In genomic region chr16:1488619-1489018, GRCh38 we compare ENCODE assay signal across 38 cellular contexts. TPM values are rescaled to one million over a fixed set of nuclear protein-coding genes. Genes with fewer than 3 reads are reported as not detected.
"Had no signal": no experiment of that assay in that cellular context is flagged by ENCODE, and none has a peak within 500 bp of the region (broad histone marks: within the 10 kb centered on the region; RNA-seq: fewer than 3 reads in every experiment).

TSS of gene PTX4 (minus strand) at chr16:1488944. CDS start at chr16:1488909, 35 bp downstream.

- H3K27me3 ChIP-seq: esophagus squamous epithelium, left lung, sigmoid colon, stomach, thyroid gland, upper lobe of left lung, vagina had no signal

- H3K9ac ChIP-seq: parathyroid adenoma had no signal

- H3K79me2 ChIP-seq: parathyroid adenoma had no signal

- H3K9me3 Mint-ChIP-seq: activated CD4-positive, alpha-beta memory T cell treated with anti-CD3 and anti-CD28 coated beads for 36 hours; activated T-helper 1 cell treated with anti-CD3 and anti-CD28 coated beads, Interleukin-12 subunit alpha, Interleukin-12 subunit beta, Interleukin-2, Interleukin-4 antibody, amounts not matched to agents 30 ng/mL and 10 ng/mL and 1 ng/mL, durations not matched to agents 14 hours and 24 hours and 36 hours; natural killer cell treated with Interleukin-12 subunit alpha and Interleukin-12 subunit beta and Interleukin-15 and Interleukin-18, amount 100 ng/mL, for 72 hours; stimulated activated naive B cell treated with anti-CD40 and anti-IgM and Interleukin-4, amounts not matched to agents 10 μg/mL and 1 μg/mL and 100 μg/mL, for 72 hours had no signal

- H3K27ac ChIP-seq: epithelial cell of prostate, esophagus squamous epithelium, left lung, lower lobe of right lung, parathyroid adenoma, psoas muscle, sigmoid colon, stomach, thyroid gland, upper lobe of left lung, vagina, WERI-Rb-1 had no signal

- H3K27ac Mint-ChIP-seq: activated CD4-positive, alpha-beta memory T cell treated with anti-CD3 and anti-CD28 coated beads for 36 hours; activated T-helper 1 cell treated with anti-CD3 and anti-CD28 coated beads, Interleukin-12 subunit alpha, Interleukin-12 subunit beta, Interleukin-2, Interleukin-4 antibody, amounts not matched to agents 30 ng/mL and 10 ng/mL and 1 ng/mL, durations not matched to agents 14 hours and 24 hours and 36 hours; natural killer cell treated with Interleukin-12 subunit alpha and Interleukin-12 subunit beta and Interleukin-15 and Interleukin-18, amount 100 ng/mL, for 72 hours; stimulated activated naive B cell treated with anti-CD40 and anti-IgM and Interleukin-4, amounts not matched to agents 10 μg/mL and 1 μg/mL and 100 μg/mL, for 72 hours had no signal

- H3K36me3 ChIP-seq: esophagus squamous epithelium, left lung, lower lobe of right lung, sigmoid colon, stomach, thyroid gland, upper lobe of left lung, vagina, WERI-Rb-1 had no signal

- H3K4me3 Mint-ChIP-seq: activated CD4-positive, alpha-beta memory T cell treated with anti-CD3 and anti-CD28 coated beads for 36 hours; activated T-helper 1 cell treated with anti-CD3 and anti-CD28 coated beads, Interleukin-12 subunit alpha, Interleukin-12 subunit beta, Interleukin-2, Interleukin-4 antibody, amounts not matched to agents 30 ng/mL and 10 ng/mL and 1 ng/mL, durations not matched to agents 14 hours and 24 hours and 36 hours; natural killer cell treated with Interleukin-12 subunit alpha and Interleukin-12 subunit beta and Interleukin-15 and Interleukin-18, amount 100 ng/mL, for 72 hours; stimulated activated naive B cell treated with anti-CD40 and anti-IgM and Interleukin-4, amounts not matched to agents 10 μg/mL and 1 μg/mL and 100 μg/mL, for 72 hours had no signal

- H3K36me3 Mint-ChIP-seq: activated CD4-positive, alpha-beta memory T cell treated with anti-CD3 and anti-CD28 coated beads for 36 hours; natural killer cell treated with Interleukin-12 subunit alpha and Interleukin-12 subunit beta and Interleukin-15 and Interleukin-18, amount 100 ng/mL, for 72 hours had no signal

- DNase-seq: activated CD4-positive, alpha-beta memory T cell treated with anti-CD3 and anti-CD28 coated beads for 36 hours; activated CD4-positive, alpha-beta T cell treated with anti-CD3 and anti-CD28 coated beads for 48 hours; activated CD8-positive, alpha-beta memory T cell treated with anti-CD3 and anti-CD28 coated beads, Interleukin-2, amount 50 U/mL, for 4 hours; activated effector memory CD4-positive, alpha-beta T cell treated with anti-CD3 and anti-CD28 coated beads, Interleukin-2, amount 50 U/mL, for 16 hours; activated naive CD4-positive, alpha-beta T cell treated with anti-CD3 and anti-CD28 coated beads, Interleukin-2, amount 50 U/mL, for 16 hours; activated T-cell treated with anti-CD3 and anti-CD28 coated beads, Interleukin-2, amount 50 U/mL, for 1 hour; amniotic stem cell; caudate nucleus; effector CD8-positive, alpha-beta T cell; esophagus squamous epithelium; foreskin melanocyte; lower lobe of right lung; mesendoderm; nucleus accumbens; psoas muscle; sigmoid colon; small intestine; stimulated activated CD4-positive, alpha-beta T cell treated with anti-CD3 and anti-CD28 coated beads, Interleukin-1b, Interleukin-23, amount 100 ng/mL, for 48 hours; stimulated activated CD4-positive, alpha-beta T cell treated with anti-CD3 and anti-CD28 coated beads, Interleukin-4, amount 100 ng/mL, for 4 hours; stimulated activated CD8-positive, alpha-beta memory T cell treated with anti-CD3 and anti-CD28 coated beads, Interleukin-4, amount 100 ng/mL, for 48 hours; stimulated activated naive B cell treated with anti-CD40 and anti-IgM and Interleukin-4, amounts not matched to agents 10 μg/mL and 1 μg/mL and 100 μg/mL, for 72 hours; stomach; thyroid gland; WERI-Rb-1 had no signal

- FAIRE-seq: endometrium, islet of Langerhans, small intestine, TTC549 had no signal

- H3K9me3 ChIP-seq: esophagus squamous epithelium, left lung, lower lobe of right lung, psoas muscle, sigmoid colon, stomach, thyroid gland, upper lobe of left lung, vagina had no signal

- H2AFZ ChIP-seq: parathyroid adenoma had no signal

- ATAC-seq: activated CD4-positive, CD25-positive, alpha-beta regulatory T cell treated with anti-CD3 and anti-CD28 coated beads, Interleukin-2, amount 50 U/mL, for 24 hours; left lung; lower lobe of right lung; natural killer cell treated with Interleukin-12 subunit alpha and Interleukin-12 subunit beta and Interleukin-15 and Interleukin-18, amount 100 ng/mL, for 72 hours; psoas muscle; stimulated activated naive B cell treated with anti-CD40 and anti-IgM and Interleukin-4, amounts not matched to agents 10 μg/mL and 1 μg/mL and 100 μg/mL, for 72 hours had no signal

- H3K4me3 ChIP-seq: esophagus squamous epithelium, left lung, lower lobe of right lung, psoas muscle, sigmoid colon, stomach, thyroid gland, upper lobe of left lung, vagina had no signal

- H3K27me3 Mint-ChIP-seq: activated CD4-positive, alpha-beta memory T cell treated with anti-CD3 and anti-CD28 coated beads for 36 hours; natural killer cell treated with Interleukin-12 subunit alpha and Interleukin-12 subunit beta and Interleukin-15 and Interleukin-18, amount 100 ng/mL, for 72 hours; stimulated activated naive B cell treated with anti-CD40 and anti-IgM and Interleukin-4, amounts not matched to agents 10 μg/mL and 1 μg/mL and 100 μg/mL, for 72 hours had no signal

RNA-seq across cellular contexts. Expression of gene PTX4, which starts in this region (rescaled TPM):
- total RNA-seq: activated CD4-positive, alpha-beta memory T cell treated with anti-CD3 and anti-CD28 coated beads for 36 hours; activated CD8-positive, alpha-beta memory T cell treated with anti-CD3 and anti-CD28 coated beads for 36 hours; activated T-helper 1 cell treated with anti-CD3 and anti-CD28 coated beads, Interleukin-12 subunit alpha, Interleukin-12 subunit beta, Interleukin-2, Interleukin-4 antibody, amounts not matched to agents 30 ng/mL and 10 ng/mL and 1 ng/mL, durations not matched to agents 14 hours and 24 hours and 36 hours; esophagus squamous epithelium; left lung; lower lobe of right lung; mononuclear cell; sigmoid colon; stomach; T-helper 1 cell treated with Interleukin-12 subunit alpha and Interleukin-12 subunit beta and Interleukin-4 antibody, amounts not matched to agents 30 ng/mL and 1 ng/mL, for 36 hours; thyroid gland; vagina had no signal
- polyA plus RNA-seq: sigmoid colon, stomach had no signal
